14 cellular contexts compared by ENCODE assay signal in the genomic region with DNA sequence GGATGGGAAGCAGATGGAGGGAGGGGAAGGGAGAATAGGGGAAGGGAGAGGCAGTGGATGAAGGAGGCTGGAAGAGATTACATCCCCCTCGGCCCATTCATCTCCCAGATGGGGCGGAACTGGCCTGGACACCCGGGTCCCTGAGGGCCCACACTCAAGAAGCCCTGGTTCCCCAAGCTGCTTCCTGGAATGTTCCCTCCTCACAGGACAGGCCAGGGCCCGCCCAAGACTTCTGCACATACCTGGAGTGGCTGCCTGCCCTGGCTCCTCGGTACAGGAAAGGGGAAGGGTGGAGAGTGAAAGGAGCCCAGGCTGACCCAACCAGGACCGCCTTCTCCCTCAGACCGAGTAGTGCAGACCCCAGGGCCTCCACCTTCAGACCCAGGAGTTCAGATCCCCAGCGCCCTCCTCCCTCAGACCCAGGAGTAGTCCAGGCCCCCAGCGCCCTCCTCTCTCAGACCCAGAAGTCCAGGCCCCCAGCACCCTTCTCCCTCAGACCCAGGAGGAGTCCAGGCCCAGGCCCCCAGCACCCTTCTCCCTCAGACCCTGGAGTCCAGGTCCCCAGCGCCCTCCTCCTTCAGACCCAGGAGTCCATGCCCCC. TPM values are rescaled to one million over a fixed set of nuclear protein-coding genes. Genes with fewer than 3 reads are reported as not detected.
DNase-seq lines count a peak whose midpoint lies in the region; ATAC-seq and TF ChIP-seq lines count a peak whose summit lies in the region.
"Had no signal": no experiment of that assay in that cellular context is flagged by ENCODE, and none has a peak within 500 bp of the region (broad histone marks: within the 10 kb centered on the region; RNA-seq: fewer than 3 reads in every experiment).

No MANE protein-coding gene starts in this region.

- in situ Hi-C loops in GM13977 (cut with MboI; ENCODE audit: low pct_unique_long_range_greater_than_20kb, low sequenced_read_pairs, unreplicated experiment) = no loop called here

- 62 to 64% methylated on average over 8 to 10 of the region's 10 CpGs for WGBS in body of pancreas, 2 donors

- TF ChIP-seq POLR2A in body of pancreas (IDR thresholded peaks at IDR 0.05) = no peak

- intact Hi-C loops in body of pancreas (cut with DNase I) = no loop called here

- H3K4me3 ChIP-seq in iPS-18c (ENCODE audit: insufficient read depth, low read depth, low read length) (peak overlapping the region; percentile 36; the same call in 1 of the 2 replicates), skeletal muscle cell (ENCODE audit: low read depth, low read length) (peak overlapping the region; percentile 32), body of pancreas (no peak overlapping the region)
- H3K4me3 ChIP-seq: SJCRH30, uterus had no signal

- DNase-seq in GM10266 (ENCODE audit: extremely low spot score) (peak; percentile 37), skeletal muscle cell (ENCODE audit: low read depth) (no peak), body of pancreas (no peak), kidney tubule cell (ENCODE audit: low spot score) (no peak), GM13977 (ENCODE audit: low spot score) (no peak), activated gamma-delta T cell treated with Interleukin-2 at 50 U/mL for 16 hours (no peak)
- DNase-seq: NCI-H446, uterus had no signal

- peaks cover 12% of the 10 kb centered on the region for H3K4me1 ChIP-seq in body of pancreas
- H3K4me1 ChIP-seq: SJCRH30, uterus had no signal

- H3K27ac ChIP-seq in body of pancreas = no peak overlapping the region
- H3K27ac ChIP-seq: SJCRH30, uterus had no signal

- TF ChIP-seq CTCF in GM10266 (IDR thresholded peaks at IDR 0.05; ENCODE audit: control insufficient read depth, insufficient read depth, low read depth, missing control alignments) = no peak
- no peak for TF ChIP-seq CTCF in body of pancreas (IDR thresholded peaks at IDR 0.05)
- no peak for TF ChIP-seq CTCF in GM13977 (IDR thresholded peaks at IDR 0.05; ENCODE audit: extremely low read depth, insufficient read depth, missing control alignments)

- no peaks in the 10 kb centered on the region for H3K36me3 ChIP-seq in body of pancreas (replicated peaks in 1 of 2; ENCODE audit: insufficient read depth in 1 of 2, low read depth in 2 of 2)
- H3K36me3 ChIP-seq: right atrium auricular region, SJCRH30, uterus had no signal

- peaks cover 0 to 7% of the 10 kb centered on the region in 2 donors for H3K27me3 ChIP-seq in body of pancreas
- H3K27me3 ChIP-seq: right atrium auricular region, uterus had no signal

- H3K9me3 ChIP-seq in iPS-18c (ENCODE audit: control insufficient read depth, insufficient read depth, low read length) (peaks cover 2% of the 10 kb centered on the region), body of pancreas (no peaks in the 10 kb centered on the region)
- H3K9me3 ChIP-seq: right atrium auricular region, SJCRH30, uterus had no signal

- ATAC-seq in SK-N-SH treated with all-trans-retinoic acid at 6 μM for 48 hours (peak; percentile 23), body of pancreas (no peak)

TF ChIP-seq in SK-N-SH treated with all-trans-retinoic acid at 6 μM for 48 hours, 23 proteins besides CTCF, POLR2A, EP300 and RAD21:
- TF ChIP-seq ZNF565 (CRISPR knock-in tag; conservative IDR thresholded peaks at IDR 0.05; ENCODE audit: low read depth) (no peak), CSDC2 (CRISPR knock-in tag; IDR thresholded peaks at IDR 0.05) (no peak), ISL1 (CRISPR knock-in tag; IDR thresholded peaks at IDR 0.05) (no peak), PPARA (CRISPR knock-in tag; IDR thresholded peaks at IDR 0.05; ENCODE audit: borderline replicate concordance) (no peak), PATZ1 (CRISPR knock-in tag; IDR thresholded peaks at IDR 0.05; ENCODE audit: borderline replicate concordance) (no peak), CSRNP3 (CRISPR knock-in tag; IDR thresholded peaks at IDR 0.05) (no peak), TCF4 (CRISPR knock-in tag; IDR thresholded peaks at IDR 0.05; ENCODE audit: borderline replicate concordance) (no peak), ZNF70 (CRISPR knock-in tag; IDR thresholded peaks at IDR 0.05) (no peak), CREB5 (CRISPR knock-in tag; IDR thresholded peaks at IDR 0.05; ENCODE audit: low read depth) (no peak), RARB (CRISPR knock-in tag; IDR thresholded peaks at IDR 0.05) (no peak), ZFP3 (CRISPR knock-in tag; IDR thresholded peaks at IDR 0.05) (no peak), ZC3H10 (CRISPR knock-in tag; IDR thresholded peaks at IDR 0.05) (no peak), ESRRG (CRISPR knock-in tag; IDR thresholded peaks at IDR 0.05) (no peak)
- TF ChIP-seq, protein P1, sequence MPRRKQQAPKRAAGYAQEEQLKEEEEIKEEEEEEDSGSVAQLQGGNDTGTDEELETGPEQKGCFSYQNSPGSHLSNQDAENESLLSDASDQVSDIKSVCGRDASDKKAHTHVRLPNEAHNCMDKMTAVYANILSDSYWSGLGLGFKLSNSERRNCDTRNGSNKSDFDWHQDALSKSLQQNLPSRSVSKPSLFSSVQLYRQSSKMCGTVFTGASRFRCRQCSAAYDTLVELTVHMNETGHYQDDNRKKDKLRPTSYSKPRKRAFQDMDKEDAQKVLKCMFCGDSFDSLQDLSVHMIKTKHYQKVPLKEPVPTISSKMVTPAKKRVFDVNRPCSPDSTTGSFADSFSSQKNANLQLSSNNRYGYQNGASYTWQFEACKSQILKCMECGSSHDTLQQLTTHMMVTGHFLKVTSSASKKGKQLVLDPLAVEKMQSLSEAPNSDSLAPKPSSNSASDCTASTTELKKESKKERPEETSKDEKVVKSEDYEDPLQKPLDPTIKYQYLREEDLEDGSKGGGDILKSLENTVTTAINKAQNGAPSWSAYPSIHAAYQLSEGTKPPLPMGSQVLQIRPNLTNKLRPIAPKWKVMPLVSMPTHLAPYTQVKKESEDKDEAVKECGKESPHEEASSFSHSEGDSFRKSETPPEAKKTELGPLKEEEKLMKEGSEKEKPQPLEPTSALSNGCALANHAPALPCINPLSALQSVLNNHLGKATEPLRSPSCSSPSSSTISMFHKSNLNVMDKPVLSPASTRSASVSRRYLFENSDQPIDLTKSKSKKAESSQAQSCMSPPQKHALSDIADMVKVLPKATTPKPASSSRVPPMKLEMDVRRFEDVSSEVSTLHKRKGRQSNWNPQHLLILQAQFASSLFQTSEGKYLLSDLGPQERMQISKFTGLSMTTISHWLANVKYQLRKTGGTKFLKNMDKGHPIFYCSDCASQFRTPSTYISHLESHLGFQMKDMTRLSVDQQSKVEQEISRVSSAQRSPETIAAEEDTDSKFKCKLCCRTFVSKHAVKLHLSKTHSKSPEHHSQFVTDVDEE (CRISPR knock-in tag; IDR thresholded peaks at IDR 0.05) = no peak

RNA-seq across cellular contexts. Expression of gene NTF4, which starts 0.5 kb away (rescaled TPM):
- total RNA-seq in body of pancreas = not detected
- total RNA-seq: activated T-helper 1 cell treated with anti-CD3 and anti-CD28 coated beads, Interleukin-12 subunit alpha, Interleukin-12 subunit beta, Interleukin-2, Interleukin-4 antibody, amounts not matched to agents 30 ng/mL and 10 ng/mL and 1 ng/mL, durations not matched to agents 14 hours and 24 hours and 36 hours; liver; right atrium auricular region; SJCRH30 had no signal

RNA-seq across cellular contexts. Expression of gene CGB7, which starts 6.6 kb away (rescaled TPM):
- total RNA-seq in body of pancreas = not detected
- total RNA-seq: activated T-helper 1 cell treated with anti-CD3 and anti-CD28 coated beads, Interleukin-12 subunit alpha, Interleukin-12 subunit beta, Interleukin-2, Interleukin-4 antibody, amounts not matched to agents 30 ng/mL and 10 ng/mL and 1 ng/mL, durations not matched to agents 14 hours and 24 hours and 36 hours; liver; right atrium auricular region; SJCRH30; uterus had no signal

RNA-seq across cellular contexts. Expression of gene KCNA7, which starts 8.4 kb away (rescaled TPM):
- not detected for total RNA-seq in body of pancreas
- total RNA-seq: activated T-helper 1 cell treated with anti-CD3 and anti-CD28 coated beads, Interleukin-12 subunit alpha, Interleukin-12 subunit beta, Interleukin-2, Interleukin-4 antibody, amounts not matched to agents 30 ng/mL and 10 ng/mL and 1 ng/mL, durations not matched to agents 14 hours and 24 hours and 36 hours; liver; SJCRH30; uterus had no signal

RNA-seq across cellular contexts. Expression of gene CGB8, which starts 15.2 kb away (rescaled TPM):
- not detected for total RNA-seq in body of pancreas
- total RNA-seq: activated T-helper 1 cell treated with anti-CD3 and anti-CD28 coated beads, Interleukin-12 subunit alpha, Interleukin-12 subunit beta, Interleukin-2, Interleukin-4 antibody, amounts not matched to agents 30 ng/mL and 10 ng/mL and 1 ng/mL, durations not matched to agents 14 hours and 24 hours and 36 hours; liver; right atrium auricular region; SJCRH30; uterus had no signal

RNA-seq across cellular contexts. Expression of gene CGB5, which starts 20.5 kb away (rescaled TPM):
- total RNA-seq in body of pancreas = not detected
- total RNA-seq: activated T-helper 1 cell treated with anti-CD3 and anti-CD28 coated beads, Interleukin-12 subunit alpha, Interleukin-12 subunit beta, Interleukin-2, Interleukin-4 antibody, amounts not matched to agents 30 ng/mL and 10 ng/mL and 1 ng/mL, durations not matched to agents 14 hours and 24 hours and 36 hours; liver; right atrium auricular region; SJCRH30; uterus had no signal

Comparison
In these comparisons a context has a peak if more than half of its experiments do, and no peak if none do; other contexts are left out.
1. H3K4me3 ChIP-seq: peak in iPS-18c (single experiment) and skeletal muscle cell (single experiment); none in body of pancreas (0 of 2).